1 cellular context compared by ENCODE assay signal in the genomic region with DNA sequence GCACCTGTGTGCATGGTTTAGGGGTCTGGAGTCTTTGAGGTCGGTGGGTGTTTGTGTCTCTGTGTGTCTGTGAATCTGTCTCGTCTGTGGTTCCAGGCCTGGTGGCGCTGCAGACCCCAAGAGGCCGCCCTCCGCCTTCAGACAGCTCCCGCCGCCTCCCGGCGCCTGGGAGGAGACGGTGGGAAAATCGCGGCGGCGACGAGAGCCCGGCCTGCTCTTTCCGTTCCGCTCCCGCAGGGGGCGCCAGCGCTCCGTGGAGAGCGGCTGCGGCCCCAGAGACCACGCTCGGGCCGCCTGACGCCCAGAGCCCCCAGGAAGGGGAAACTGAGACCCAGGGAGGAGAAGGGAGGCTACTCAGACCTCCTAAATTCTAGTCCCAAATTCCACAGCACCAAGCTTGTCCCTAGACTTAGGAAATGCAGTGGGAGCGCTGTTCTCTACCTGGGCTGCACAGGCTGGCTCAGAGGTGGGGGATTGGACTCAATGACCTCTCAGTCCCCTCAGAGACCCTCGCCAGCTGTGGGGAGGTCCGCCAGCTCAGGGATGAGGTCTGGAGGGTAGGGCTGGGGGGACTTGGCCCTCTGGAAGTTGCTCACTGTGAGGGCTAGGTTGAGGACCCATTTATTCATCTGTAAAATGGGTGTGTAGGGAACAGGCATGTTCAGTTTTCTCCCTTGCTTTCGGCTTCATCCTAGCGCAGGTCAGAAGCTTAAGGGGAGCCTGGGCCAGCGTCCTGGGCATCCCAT.
TF ChIP-seq lines count a peak whose summit lies in the region.

No MANE protein-coding gene starts in this region.

TF ChIP-seq in HCT116, 20 proteins besides CTCF, POLR2A, EP300 and RAD21:
- TF ChIP-seq EZH2phosphoT487 (IDR thresholded peaks at IDR 0.05; ENCODE audit: borderline replicate concordance): no peak
- TF ChIP-seq CEBPB (IDR thresholded peaks at IDR 0.05; ENCODE audit: low read depth): no peak
- no peak for TF ChIP-seq EGR1 (IDR thresholded peaks at IDR 0.05; ENCODE audit: low read depth)
- no peak for TF ChIP-seq ELF1 (IDR thresholded peaks at IDR 0.05; ENCODE audit: borderline replicate concordance, low read depth)
- TF ChIP-seq ZNF274 (IDR thresholded peaks at IDR 0.05; ENCODE audit: low read depth, low read length): no peak
- TF ChIP-seq, protein P1, sequence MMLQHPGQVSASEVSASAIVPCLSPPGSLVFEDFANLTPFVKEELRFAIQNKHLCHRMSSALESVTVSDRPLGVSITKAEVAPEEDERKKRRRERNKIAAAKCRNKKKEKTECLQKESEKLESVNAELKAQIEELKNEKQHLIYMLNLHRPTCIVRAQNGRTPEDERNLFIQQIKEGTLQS (IDR thresholded peaks at IDR 0.05): no peak
- no peak for TF ChIP-seq EZH2 (IDR thresholded peaks at IDR 0.05)
- TF ChIP-seq ZFX (IDR thresholded peaks at IDR 0.05): no peak
- no peak for TF ChIP-seq CBX3 (IDR thresholded peaks at IDR 0.05; ENCODE audit: low read depth)
- TF ChIP-seq JUND (IDR thresholded peaks at IDR 0.05): no peak
- TF ChIP-seq TCF7L2 (IDR thresholded peaks at IDR 0.05; ENCODE audit: borderline replicate concordance, extremely low read depth, insufficient read depth, insufficient read length): no peak
- no peak for TF ChIP-seq POLR2AphosphoS5 (IDR thresholded peaks at IDR 0.05; ENCODE audit: low read depth, low read length)
- no peak for TF ChIP-seq FOSL1 (IDR thresholded peaks at IDR 0.05; ENCODE audit: low read depth)
- TF ChIP-seq, protein P2, sequence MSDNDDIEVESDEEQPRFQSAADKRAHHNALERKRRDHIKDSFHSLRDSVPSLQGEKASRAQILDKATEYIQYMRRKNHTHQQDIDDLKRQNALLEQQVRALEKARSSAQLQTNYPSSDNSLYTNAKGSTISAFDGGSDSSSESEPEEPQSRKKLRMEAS (IDR thresholded peaks at IDR 0.05): no peak
- no peak for TF ChIP-seq YY1 (IDR thresholded peaks at IDR 0.05; ENCODE audit: extremely low read depth, insufficient replicate concordance, low read depth, low read length)
- TF ChIP-seq, protein P3, sequence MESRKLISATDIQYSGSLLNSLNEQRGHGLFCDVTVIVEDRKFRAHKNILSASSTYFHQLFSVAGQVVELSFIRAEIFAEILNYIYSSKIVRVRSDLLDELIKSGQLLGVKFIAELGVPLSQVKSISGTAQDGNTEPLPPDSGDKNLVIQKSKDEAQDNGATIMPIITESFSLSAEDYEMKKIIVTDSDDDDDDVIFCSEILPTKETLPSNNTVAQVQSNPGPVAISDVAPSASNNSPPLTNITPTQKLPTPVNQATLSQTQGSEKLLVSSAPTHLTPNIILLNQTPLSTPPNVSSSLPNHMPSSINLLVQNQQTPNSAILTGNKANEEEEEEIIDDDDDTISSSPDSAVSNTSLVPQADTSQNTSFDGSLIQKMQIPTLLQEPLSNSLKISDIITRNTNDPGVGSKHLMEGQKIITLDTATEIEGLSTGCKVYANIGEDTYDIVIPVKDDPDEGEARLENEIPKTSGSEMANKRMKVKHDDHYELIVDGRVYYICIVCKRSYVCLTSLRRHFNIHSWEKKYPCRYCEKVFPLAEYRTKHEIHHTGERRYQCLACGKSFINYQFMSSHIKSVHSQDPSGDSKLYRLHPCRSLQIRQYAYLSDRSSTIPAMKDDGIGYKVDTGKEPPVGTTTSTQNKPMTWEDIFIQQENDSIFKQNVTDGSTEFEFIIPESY (IDR thresholded peaks at IDR 0.05; ENCODE audit: extremely low read depth, insufficient replicate concordance, low read length): no peak
- no peak for TF ChIP-seq SIN3A (IDR thresholded peaks at IDR 0.05; ENCODE audit: low read depth)
- TF ChIP-seq SRF (IDR thresholded peaks at IDR 0.05; ENCODE audit: low read depth): no peak
